In the genomic region with DNA sequence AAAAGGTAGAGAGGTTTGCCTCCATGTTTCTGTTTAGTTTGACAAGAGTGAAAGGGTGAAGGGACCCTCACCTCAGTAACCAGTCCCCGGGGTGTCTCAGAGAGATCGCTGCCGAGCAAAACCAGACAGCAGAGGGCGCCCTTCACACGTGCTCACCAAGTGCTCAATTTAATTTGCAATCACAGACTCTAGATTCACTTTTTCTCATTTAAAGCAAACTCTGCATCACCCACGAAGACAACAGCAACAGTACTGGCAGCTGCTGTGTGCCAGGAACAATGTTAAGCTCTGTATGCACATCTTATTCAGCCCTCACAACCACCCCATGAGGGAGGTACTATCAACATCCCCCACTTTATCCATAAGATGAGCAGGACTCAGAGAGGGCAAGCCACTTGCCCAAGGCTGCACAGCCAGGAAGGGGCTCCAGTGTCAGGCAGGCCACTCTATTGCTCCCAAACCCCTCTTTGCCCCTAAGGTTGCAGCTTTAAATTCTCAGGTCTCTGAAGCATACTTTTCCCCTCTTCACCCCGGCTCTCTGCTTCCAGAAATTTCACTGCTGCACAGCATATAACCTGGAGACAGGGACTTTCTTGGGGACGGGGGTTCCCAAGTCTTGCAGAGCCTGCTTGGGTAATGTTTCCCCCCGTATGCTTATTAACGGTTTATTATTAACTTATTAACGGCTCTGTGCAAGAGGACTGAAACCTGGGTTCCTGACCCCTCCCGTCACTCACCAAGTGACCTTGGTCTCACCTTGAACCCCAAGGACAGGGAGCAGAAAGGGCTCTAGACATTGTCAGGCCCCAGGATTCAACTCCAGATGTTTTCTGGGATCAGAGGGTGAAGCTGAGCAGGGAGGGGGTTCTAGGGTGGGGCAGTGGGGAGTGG, we compare ENCODE assay signal across 8 cellular contexts.
DNase-seq lines count a peak whose midpoint lies in the region; ATAC-seq lines count a peak whose summit lies in the region.

No MANE protein-coding gene starts in this region.

- DNase-seq in Ammon's horn (ENCODE audit: low spot score) (peak; percentile 87), H4 (ENCODE audit: low spot score) (peak; percentile 58), NCI-H748 (lab: John Stamatoyannopoulos, UW; ENCODE audit: unreplicated experiment) (peak; percentile 57), memory B cell (ENCODE audit: low spot score in 2 of 2) (peak; percentile 57 to 69)
- DNase-seq in activated CD4-positive, alpha-beta T cell treated with anti-CD3 and anti-CD28 coated beads, Interleukin-2, amount 50 U/mL, for 48 hours = peak; percentile 80 to 83
- DNase-seq in effector CD4-positive, alpha-beta T cell = peak; percentile 68
- peak; percentile 46 to 51 for DNase-seq in stimulated activated CD8-positive, alpha-beta memory T cell treated with anti-CD3 and anti-CD28 coated beads, Interleukin-15, amount 100 ng/mL, for 4 hours (ENCODE audit: low read depth in 2 of 2)

- no peak overlapping the region for H3K4me3 Mint-ChIP-seq in memory B cell

- peaks cover 3% of the 10 kb centered on the region for H3K4me1 Mint-ChIP-seq in memory B cell

- no peak overlapping the region for H3K27ac Mint-ChIP-seq in memory B cell

- ATAC-seq in memory B cell (ENCODE audit: low read depth) = peak; percentile 73
- no peak for ATAC-seq in GM19035 (IDR thresholded peaks at IDR 0.05; ENCODE audit: unreplicated experiment)

- H3K9me3 Mint-ChIP-seq in memory B cell = no peaks in the 10 kb centered on the region

- H3K36me3 Mint-ChIP-seq in memory B cell = no peaks in the 10 kb centered on the region

- peaks cover 25% of the 10 kb centered on the region for H3K27me3 Mint-ChIP-seq in memory B cell
